ENCODE assay signal across 1 cellular context in genomic region chr16:768428-768827, GRCh38.
TF ChIP-seq lines count a peak whose summit lies in the region.

No MANE protein-coding gene starts in this region.

TF ChIP-seq in HEK293, 187 proteins besides CTCF, POLR2A, EP300 and RAD21:
- TF ChIP-seq, protein P1, sequence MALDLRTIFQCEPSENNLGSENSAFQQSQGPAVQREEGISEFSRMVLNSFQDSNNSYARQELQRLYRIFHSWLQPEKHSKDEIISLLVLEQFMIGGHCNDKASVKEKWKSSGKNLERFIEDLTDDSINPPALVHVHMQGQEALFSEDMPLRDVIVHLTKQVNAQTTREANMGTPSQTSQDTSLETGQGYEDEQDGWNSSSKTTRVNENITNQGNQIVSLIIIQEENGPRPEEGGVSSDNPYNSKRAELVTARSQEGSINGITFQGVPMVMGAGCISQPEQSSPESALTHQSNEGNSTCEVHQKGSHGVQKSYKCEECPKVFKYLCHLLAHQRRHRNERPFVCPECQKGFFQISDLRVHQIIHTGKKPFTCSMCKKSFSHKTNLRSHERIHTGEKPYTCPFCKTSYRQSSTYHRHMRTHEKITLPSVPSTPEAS (tag by site-specific recombination; IDR thresholded peaks at IDR 0.05) = no peak
- peak; percentile 67; the same call in 1 of the 2 replicates for TF ChIP-seq ZFHX2 (tag by site-specific recombination; conservative IDR thresholded peaks at IDR 0.05)
- peak; percentile 23; the same call in 1 of the 2 replicates for TF ChIP-seq GLIS1 (tag by site-specific recombination; IDR thresholded peaks at IDR 0.05)
- TF ChIP-seq ZNF266 (tag by site-specific recombination; IDR thresholded peaks at IDR 0.05; ENCODE audit: low read depth) = no peak
- no peak for TF ChIP-seq KLF10 (tag by site-specific recombination; IDR thresholded peaks at IDR 0.05)
- TF ChIP-seq ZNF521 (tag by site-specific recombination; IDR thresholded peaks at IDR 0.05) = no peak
- TF ChIP-seq KLF1 (tag by site-specific recombination; IDR thresholded peaks at IDR 0.05) = peak; percentile 87
- TF ChIP-seq HIC1 (tag by site-specific recombination; IDR thresholded peaks at IDR 0.05) = peak; percentile 24; the same call in 1 of the 2 replicates
- TF ChIP-seq ZFP69B (tag by site-specific recombination; IDR thresholded peaks at IDR 0.05) = no peak
- TF ChIP-seq KLF9 (tag by site-specific recombination; IDR thresholded peaks at IDR 0.05; ENCODE audit: low read depth) = peak; percentile 21; the same call in 1 of the 2 replicates
- TF ChIP-seq ZNF423 (tag by site-specific recombination; IDR thresholded peaks at IDR 0.05) = no peak
- TF ChIP-seq, protein P2, sequence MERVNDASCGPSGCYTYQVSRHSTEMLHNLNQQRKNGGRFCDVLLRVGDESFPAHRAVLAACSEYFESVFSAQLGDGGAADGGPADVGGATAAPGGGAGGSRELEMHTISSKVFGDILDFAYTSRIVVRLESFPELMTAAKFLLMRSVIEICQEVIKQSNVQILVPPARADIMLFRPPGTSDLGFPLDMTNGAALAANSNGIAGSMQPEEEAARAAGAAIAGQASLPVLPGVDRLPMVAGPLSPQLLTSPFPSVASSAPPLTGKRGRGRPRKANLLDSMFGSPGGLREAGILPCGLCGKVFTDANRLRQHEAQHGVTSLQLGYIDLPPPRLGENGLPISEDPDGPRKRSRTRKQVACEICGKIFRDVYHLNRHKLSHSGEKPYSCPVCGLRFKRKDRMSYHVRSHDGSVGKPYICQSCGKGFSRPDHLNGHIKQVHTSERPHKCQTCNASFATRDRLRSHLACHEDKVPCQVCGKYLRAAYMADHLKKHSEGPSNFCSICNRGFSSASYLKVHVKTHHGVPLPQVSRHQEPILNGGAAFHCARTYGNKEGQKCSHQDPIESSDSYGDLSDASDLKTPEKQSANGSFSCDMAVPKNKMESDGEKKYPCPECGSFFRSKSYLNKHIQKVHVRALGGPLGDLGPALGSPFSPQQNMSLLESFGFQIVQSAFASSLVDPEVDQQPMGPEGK (tag by site-specific recombination; IDR thresholded peaks at IDR 0.05) = 0 out of 2 replicates have a peak, but pooled peaks have one; percentile 11
- TF ChIP-seq ZNF112 (tag by site-specific recombination; IDR thresholded peaks at IDR 0.05) = no peak
- no peak for TF ChIP-seq ZNF561 (tag by site-specific recombination; IDR thresholded peaks at IDR 0.05; ENCODE audit: borderline replicate concordance)
- peak; percentile 33; the same call in 1 of the 2 replicates for TF ChIP-seq GLIS2 (tag by site-specific recombination; IDR thresholded peaks at IDR 0.05)
- no peak for TF ChIP-seq ZNF660 (tag by site-specific recombination; IDR thresholded peaks at IDR 0.05)
- no peak for TF ChIP-seq ZFP37 (tag by site-specific recombination; IDR thresholded peaks at IDR 0.05)
- peak; percentile 16; the same call in 1 of the 2 replicates for TF ChIP-seq EGR2 (tag by site-specific recombination; IDR thresholded peaks at IDR 0.05; ENCODE audit: low read depth)
- no peak for TF ChIP-seq TCF7L2 (IDR thresholded peaks at IDR 0.05; ENCODE audit: borderline replicate concordance, low read depth, low read length)
